Comparison of ENCODE assay signal across 29 cellular contexts in genomic region chr1:166703141-166703540, GRCh38.
"Had no signal": no experiment of that assay in that cellular context is flagged by ENCODE, and none has a peak within 500 bp of the region (broad histone marks: within the 10 kb centered on the region; RNA-seq: fewer than 3 reads in every experiment).

No MANE protein-coding gene starts in this region.

- H3K27me3 ChIP-seq: ascending aorta, breast epithelium, cardiac muscle cell, colonic mucosa had no signal

- DNase-seq: activated CD4-positive, alpha-beta memory T cell treated with anti-CD3 and anti-CD28 coated beads for 36 hours; activated CD4-positive, alpha-beta T cell treated with anti-CD3 and anti-CD28 coated beads for 36 hours; activated CD4-positive, alpha-beta T cell treated with anti-CD3 and anti-CD28 coated beads, Interleukin-2, amount 10 ng/mL, durations not matched to agents 24 days and 14 days; activated CD4-positive, CD25-positive, alpha-beta regulatory T cell; activated CD4-positive, CD25-positive, alpha-beta regulatory T cell treated with anti-CD3 and anti-CD28 coated beads, Interleukin-2, amount 50 U/mL, for 72 hours; activated CD8-positive, alpha-beta memory T cell treated with anti-CD3 and anti-CD28 coated beads, Interleukin-2, amount 10 ng/mL, durations not matched to agents 7 days and 5 days; activated CD8-positive, alpha-beta memory T cell treated with anti-CD3 and anti-CD28 coated beads, Interleukin-2, amount 50 U/mL, for 4 hours; activated CD8-positive, alpha-beta T cell treated with anti-CD3 and anti-CD28 coated beads, Interleukin-2, amount 10 ng/mL, durations not matched to agents 7 days and 5 days; activated effector memory CD4-positive, alpha-beta T cell treated with anti-CD3 and anti-CD28 coated beads, Interleukin-2, amount 50 U/mL, for 16 hours; activated naive CD4-positive, alpha-beta T cell treated with anti-CD3 and anti-CD28 coated beads for 36 hours; activated naive CD8-positive, alpha-beta T cell treated with anti-CD3 and anti-CD28 coated beads for 36 hours; activated T-cell treated with anti-CD3 and anti-CD28 coated beads, Interleukin-2, amount 50 U/mL, for 1 hour; activated T-cell treated with anti-CD3 and anti-CD28 coated beads, Interleukin-2, amount 50 U/mL, for 48 hours; central memory CD4-positive, alpha-beta T cell; cerebellar nuclear complex; colonic mucosa; effector CD8-positive, alpha-beta T cell; foreskin fibroblast; head of caudate nucleus; T-helper 2 cell had no signal

- FAIRE-seq: frontal cortex had no signal

- H3K4me1 ChIP-seq: ascending aorta, breast epithelium, colonic mucosa had no signal

- H3K4me3 Mint-ChIP-seq: activated CD4-positive, alpha-beta memory T cell treated with anti-CD3 and anti-CD28 coated beads for 36 hours; activated CD4-positive, alpha-beta T cell treated with anti-CD3 and anti-CD28 coated beads for 36 hours; activated CD4-positive, alpha-beta T cell treated with anti-CD3 and anti-CD28 coated beads, Interleukin-2, amount 10 ng/mL, durations not matched to agents 24 days and 14 days; activated CD8-positive, alpha-beta memory T cell treated with anti-CD3 and anti-CD28 coated beads, Interleukin-2, amount 10 ng/mL, durations not matched to agents 7 days and 5 days; activated CD8-positive, alpha-beta T cell treated with anti-CD3 and anti-CD28 coated beads, Interleukin-2, amount 10 ng/mL, durations not matched to agents 7 days and 5 days; activated naive CD4-positive, alpha-beta T cell treated with anti-CD3 and anti-CD28 coated beads for 36 hours; activated naive CD4-positive, alpha-beta T cell treated with anti-CD3 and anti-CD28 coated beads, Interleukin-2, amount 50 U/mL, for 24 hours; activated naive CD8-positive, alpha-beta T cell treated with anti-CD3 and anti-CD28 coated beads for 36 hours; activated T-helper 1 cell treated with anti-CD3 and anti-CD28 coated beads, Interleukin-12 subunit alpha, Interleukin-12 subunit beta, Interleukin-2, Interleukin-4 antibody, amounts not matched to agents 30 ng/mL and 10 ng/mL and 1 ng/mL, durations not matched to agents 14 hours and 24 hours and 36 hours; brain had no signal

- ATAC-seq: activated CD4-positive, alpha-beta T cell treated with anti-CD3 and anti-CD28 coated beads for 36 hours; activated CD8-positive, alpha-beta memory T cell treated with anti-CD3 and anti-CD28 coated beads, Interleukin-2, amount 10 ng/mL, durations not matched to agents 7 days and 5 days; activated CD8-positive, alpha-beta T cell treated with anti-CD3 and anti-CD28 coated beads, Interleukin-2, amount 10 ng/mL, durations not matched to agents 7 days and 5 days; esophagus mucosa had no signal

- H3K9me3 Mint-ChIP-seq: activated naive CD4-positive, alpha-beta T cell treated with anti-CD3 and anti-CD28 coated beads, Interleukin-2, amount 50 U/mL, for 24 hours; activated T-helper 1 cell treated with anti-CD3 and anti-CD28 coated beads, Interleukin-12 subunit alpha, Interleukin-12 subunit beta, Interleukin-2, Interleukin-4 antibody, amounts not matched to agents 30 ng/mL and 10 ng/mL and 1 ng/mL, durations not matched to agents 14 hours and 24 hours and 36 hours; activated T-helper 2 cell treated with anti-CD3 and anti-CD28 coated beads, Interferon-gamma antibody, Interleukin-2, Interleukin-4, amounts not matched to agents 10 μg/mL and 5 μg/mL and 100 μg/mL, durations not matched to agents 14 hours and 24 hours and 36 hours had no signal

- H3K4me3 ChIP-seq: ascending aorta, breast epithelium, cardiac muscle cell, colonic mucosa had no signal

- H3K36me3 Mint-ChIP-seq: activated CD4-positive, alpha-beta memory T cell treated with anti-CD3 and anti-CD28 coated beads for 36 hours; activated CD8-positive, alpha-beta memory T cell treated with anti-CD3 and anti-CD28 coated beads, Interleukin-2, amount 10 ng/mL, durations not matched to agents 7 days and 5 days; activated naive CD4-positive, alpha-beta T cell treated with anti-CD3 and anti-CD28 coated beads, Interleukin-2, amount 50 U/mL, for 24 hours; activated naive CD8-positive, alpha-beta T cell treated with anti-CD3 and anti-CD28 coated beads for 36 hours; brain had no signal

- H3K4me1 Mint-ChIP-seq: activated CD4-positive, alpha-beta T cell treated with anti-CD3 and anti-CD28 coated beads, Interleukin-2, amount 10 ng/mL, durations not matched to agents 24 days and 14 days; activated CD8-positive, alpha-beta memory T cell treated with anti-CD3 and anti-CD28 coated beads, Interleukin-2, amount 10 ng/mL, durations not matched to agents 7 days and 5 days; activated naive CD4-positive, alpha-beta T cell treated with anti-CD3 and anti-CD28 coated beads, Interleukin-2, amount 50 U/mL, for 24 hours had no signal

- H3K36me3 ChIP-seq: ascending aorta, breast epithelium, cardiac muscle cell, colonic mucosa had no signal

- H3K27ac Mint-ChIP-seq: activated CD4-positive, alpha-beta memory T cell treated with anti-CD3 and anti-CD28 coated beads for 36 hours; activated CD4-positive, alpha-beta T cell treated with anti-CD3 and anti-CD28 coated beads for 36 hours; activated CD4-positive, alpha-beta T cell treated with anti-CD3 and anti-CD28 coated beads, Interleukin-2, amount 10 ng/mL, durations not matched to agents 24 days and 14 days; activated CD8-positive, alpha-beta memory T cell treated with anti-CD3 and anti-CD28 coated beads, Interleukin-2, amount 10 ng/mL, durations not matched to agents 7 days and 5 days; activated CD8-positive, alpha-beta T cell treated with anti-CD3 and anti-CD28 coated beads, Interleukin-2, amount 10 ng/mL, durations not matched to agents 7 days and 5 days; activated naive CD4-positive, alpha-beta T cell treated with anti-CD3 and anti-CD28 coated beads for 36 hours; activated naive CD4-positive, alpha-beta T cell treated with anti-CD3 and anti-CD28 coated beads, Interleukin-2, amount 50 U/mL, for 24 hours; activated naive CD8-positive, alpha-beta T cell treated with anti-CD3 and anti-CD28 coated beads for 36 hours; activated T-helper 1 cell treated with anti-CD3 and anti-CD28 coated beads, Interleukin-12 subunit alpha, Interleukin-12 subunit beta, Interleukin-2, Interleukin-4 antibody, amounts not matched to agents 30 ng/mL and 10 ng/mL and 1 ng/mL, durations not matched to agents 14 hours and 24 hours and 36 hours; activated T-helper 2 cell treated with anti-CD3 and anti-CD28 coated beads, Interferon-gamma antibody, Interleukin-2, Interleukin-4, amounts not matched to agents 10 μg/mL and 5 μg/mL and 100 μg/mL, durations not matched to agents 14 hours and 24 hours and 36 hours had no signal

- H3K9me3 ChIP-seq: ascending aorta, breast epithelium, colonic mucosa had no signal

- H3K27ac ChIP-seq: ascending aorta, breast epithelium, colonic mucosa had no signal
